ENCODE assay signal across 8 cellular contexts in the genomic region with DNA sequence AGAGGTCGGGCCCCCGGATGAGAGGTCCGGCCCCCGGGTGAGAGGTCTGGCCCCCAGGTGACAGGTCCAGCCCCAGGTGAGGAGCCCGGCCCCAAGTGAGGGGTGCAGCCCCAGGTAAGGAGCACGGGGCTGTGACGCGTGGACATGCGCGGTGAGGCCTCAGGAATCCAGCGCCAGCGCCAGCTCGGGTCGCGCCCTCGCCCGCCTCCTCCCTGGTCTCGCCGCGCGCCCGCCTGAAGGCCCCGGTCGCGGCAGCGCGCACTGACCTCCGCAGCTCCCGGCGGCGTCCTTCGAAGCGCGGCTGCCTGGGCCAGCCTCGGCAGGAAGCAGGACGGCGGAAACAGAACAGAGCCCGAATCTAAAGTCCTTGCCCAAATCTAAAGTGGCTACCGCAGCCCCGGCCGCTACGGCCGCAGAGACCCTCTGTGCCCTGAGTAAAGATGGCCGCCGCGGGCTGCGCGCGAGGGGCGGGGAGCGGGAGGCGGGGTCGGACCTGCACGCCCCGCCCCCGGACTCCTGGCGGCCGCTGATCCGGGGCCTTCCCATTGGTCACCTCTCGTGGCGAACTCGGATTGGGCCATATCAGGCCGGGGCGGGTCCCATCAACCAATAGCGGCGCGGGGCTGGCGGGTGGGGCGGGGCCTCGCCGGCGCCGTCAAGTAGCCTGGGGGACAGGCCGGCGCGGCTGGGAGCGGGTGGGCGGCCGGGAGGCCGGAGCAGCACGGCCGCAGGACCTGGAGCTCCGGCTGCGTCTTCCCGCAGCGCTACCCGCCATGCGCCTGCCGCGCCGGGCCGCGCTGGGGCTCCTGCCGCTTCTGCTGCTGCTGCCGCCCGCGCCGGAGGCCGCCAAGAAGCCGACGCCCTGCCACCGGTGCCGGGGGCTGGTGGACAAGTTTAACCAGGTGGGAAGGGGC. TPM values are rescaled to one million over a fixed set of nuclear protein-coding genes. Genes with fewer than 3 reads are reported as not detected.
DNase-seq lines count a peak whose midpoint lies in the region; ATAC-seq lines count a peak whose summit lies in the region.

ALG12 (minus strand) TSS at position 442 of the 914 bp plus-strand sequence. CDS start 4,673 bp downstream, outside the sequence.
A gene with protein sequence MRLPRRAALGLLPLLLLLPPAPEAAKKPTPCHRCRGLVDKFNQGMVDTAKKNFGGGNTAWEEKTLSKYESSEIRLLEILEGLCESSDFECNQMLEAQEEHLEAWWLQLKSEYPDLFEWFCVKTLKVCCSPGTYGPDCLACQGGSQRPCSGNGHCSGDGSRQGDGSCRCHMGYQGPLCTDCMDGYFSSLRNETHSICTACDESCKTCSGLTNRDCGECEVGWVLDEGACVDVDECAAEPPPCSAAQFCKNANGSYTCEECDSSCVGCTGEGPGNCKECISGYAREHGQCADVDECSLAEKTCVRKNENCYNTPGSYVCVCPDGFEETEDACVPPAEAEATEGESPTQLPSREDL (plus strand): TSS at position 638 of the 914 bp plus-strand sequence. CDS start 136 bp downstream, at position 774.

- peak; percentile 86 for ATAC-seq in GM19467 (IDR thresholded peaks at IDR 0.05; ENCODE audit: unreplicated experiment)

- peak; percentile 90 for DNase-seq in CMK (ENCODE audit: low read depth)
- DNase-seq in HS-27A (ENCODE audit: low read depth) = peak; percentile 73
- peak; percentile 91 for DNase-seq in NK-92 treated with Interleukin-12 subunit alpha and Interleukin-12 subunit beta, amount 100 ng/mL, for 24 hours (lab: John Stamatoyannopoulos, UW)
- peak; percentile 98 for DNase-seq in activated CD8-positive, alpha-beta memory T cell treated with anti-CD3 and anti-CD28 coated beads for 24 hours
- DNase-seq in effector CD4-positive, alpha-beta T cell = peak; percentile 97
- DNase-seq in lung microvascular endothelial cell (ENCODE audit: low read depth in 2 of 2) = peak; percentile 98 to 99
- DNase-seq in stimulated activated CD4-positive, alpha-beta T cell treated with anti-CD3 and anti-CD28 coated beads, TNF-alpha, amount 100 ng/mL, for 4 hours (ENCODE audit: low read depth in 3 of 3) = peak; percentile 93 to 96 (median 95)

RNA-seq across cellular contexts. Expression of gene ALG12, which starts in this region (rescaled TPM):
- total RNA-seq in lung microvascular endothelial cell = 9.4 and 13.5 TPM in 2 replicates

RNA-seq across cellular contexts. Expression of the second gene that starts in this region (rescaled TPM):
- 40.3 and 45.2 TPM in 2 replicates for total RNA-seq in lung microvascular endothelial cell

Comparison
In these comparisons a context has a peak if more than half of its experiments do, and no peak if none do; other contexts are left out.
1. Peak in every context shown above with its lines: DNase-seq and ATAC-seq.